ENCODE assay signal across 19 cellular contexts in genomic region chr6:150209415-150209814, GRCh38.
DNase-seq lines count a peak whose midpoint lies in the region; ATAC-seq, FAIRE-seq and TF ChIP-seq lines count a peak whose summit lies in the region.
"Had no signal": no experiment of that assay in that cellular context is flagged by ENCODE, and none has a peak within 500 bp of the region (broad histone marks: within the 10 kb centered on the region; RNA-seq: fewer than 3 reads in every experiment).

No MANE protein-coding gene starts in this region.

- no peaks in the 10 kb centered on the region for H3K79me1 ChIP-seq in neuronal stem cell (ENCODE audit: low read depth, low read length)

- H2AK5ac ChIP-seq in neuronal stem cell (ENCODE audit: low read depth, low read length) = no peak overlapping the region

- H3K36me3 ChIP-seq in HEK293 (ENCODE audit: control insufficient read depth in 2 of 2, insufficient read depth in 1 of 2, low read length in 2 of 2) (no peaks in the 10 kb centered on the region), astrocyte (ENCODE audit: insufficient read depth, low read length) (no peaks in the 10 kb centered on the region), gastrocnemius medialis (no peaks in the 10 kb centered on the region), neuronal stem cell (replicated peaks in 1 of 2; ENCODE audit: control insufficient read depth in 2 of 2, insufficient read depth in 2 of 2, low read length in 2 of 2) (no peaks in the 10 kb centered on the region)
- H3K36me3 ChIP-seq: BLaER1 had no signal

- POLR2A ChIA-PET in HEK293 (lab: Yijun Ruan, JAX) = interaction anchor here (0.6 kb wide), 1 partner anchor 141 kb away, joined by 3 read pairs; the partner anchor contains the start of gene ULBP3
- POLR2A ChIA-PET in activated CD8-positive, alpha-beta T cell treated with anti-CD3 and anti-CD28 coated beads for 36 hours (lab: Charles Lee) = no interaction called here

- no peaks in the 10 kb centered on the region for H3K79me2 ChIP-seq in astrocyte (ENCODE audit: insufficient read depth, low read length)

- H3K27ac ChIP-seq in HEK293 (ENCODE audit: extremely low read depth, low read depth, low read length) (no peak overlapping the region), astrocyte (ENCODE audit: low read depth, low read length) (no peak overlapping the region), gastrocnemius medialis (peak overlapping the region; percentile 66 to 81 (median 74)), neuronal stem cell (replicated peaks; ENCODE audit: low read length) (no peak overlapping the region)
- H3K27ac ChIP-seq: BLaER1 had no signal

- ATAC-seq in gastrocnemius medialis (no peak), HG02852 (IDR thresholded peaks at IDR 0.05; ENCODE audit: unreplicated experiment) (no peak)
- ATAC-seq in activated CD8-positive, alpha-beta T cell treated with anti-CD3 and anti-CD28 coated beads for 36 hours = no peak

- H3K4ac ChIP-seq in neuronal stem cell (ENCODE audit: low read length) = no peak overlapping the region

- no peak overlapping the region for H3K23ac ChIP-seq in neuronal stem cell (ENCODE audit: low read depth, low read length, poor library complexity)

- no peaks in the 10 kb centered on the region for H3K36me3 Mint-ChIP-seq in astrocyte (ENCODE audit: low read depth, unreplicated experiment)
- H3K36me3 Mint-ChIP-seq in activated CD8-positive, alpha-beta T cell treated with anti-CD3 and anti-CD28 coated beads for 36 hours (ENCODE audit: low read depth) = no peaks in the 10 kb centered on the region
- H3K36me3 Mint-ChIP-seq: CD14-positive monocyte; CD4-positive, alpha-beta memory T cell; IgD-negative memory B cell had no signal

- H4K20me1 ChIP-seq in astrocyte (ENCODE audit: insufficient read depth, low read length) = no peaks in the 10 kb centered on the region
- H4K20me1 ChIP-seq: BLaER1 had no signal

- no peak overlapping the region for H3K27ac Mint-ChIP-seq in astrocyte (ENCODE audit: unreplicated experiment)
- H3K27ac Mint-ChIP-seq in activated CD8-positive, alpha-beta T cell treated with anti-CD3 and anti-CD28 coated beads for 36 hours = no peak overlapping the region
- H3K27ac Mint-ChIP-seq: CD14-positive monocyte; CD4-positive, alpha-beta memory T cell; H9; IgD-negative memory B cell had no signal

- H3K14ac ChIP-seq in neuronal stem cell (ENCODE audit: low read length) = no peak overlapping the region

- H3K9me3 ChIP-seq in HEK293 (ENCODE audit: control insufficient read depth, insufficient read depth, low read depth, low read length) = no peaks in the 10 kb centered on the region
- no peaks in the 10 kb centered on the region for H3K9me3 ChIP-seq in astrocyte (ENCODE audit: insufficient read depth, low read depth, low read length)
- no peaks in the 10 kb centered on the region for H3K9me3 ChIP-seq in gastrocnemius medialis
- no peaks in the 10 kb centered on the region for H3K9me3 ChIP-seq in neuronal stem cell (replicated peaks in 1 of 2; ENCODE audit: control insufficient read depth in 2 of 2, insufficient read depth in 1 of 2, low read depth in 1 of 2, low read length in 2 of 2)
- H3K9me3 ChIP-seq: BLaER1 had no signal

- no peak overlapping the region for H3K9ac ChIP-seq in astrocyte (ENCODE audit: low read length)
- H3K9ac ChIP-seq in neuronal stem cell (ENCODE audit: low read depth, low read length, poor library complexity) = no peak overlapping the region
- H3K9ac ChIP-seq: BLaER1 had no signal

- WGBS in neuronal stem cell (ENCODE audit: extremely low coverage in 2 of 2, insufficient read length in 2 of 2, insufficient replicate concordance in 1 of 2), 2 donors = 100% methylated on average over 2 of the region's 2 CpGs; no CpG with 5 or more reads in 1 of the 2 donors

- no peak overlapping the region for H3K18ac ChIP-seq in neuronal stem cell (ENCODE audit: low read length)

- CTCF ChIA-PET in HEK293 (lab: Yijun Ruan, JAX) = interaction anchor here (0.8 to 1.2 kb wide), 3 partner anchors 11 to 1115 kb away, joined by 3 read pairs; no protein-coding TSS in a partner anchor
- CTCF ChIA-PET in activated CD8-positive, alpha-beta T cell treated with anti-CD3 and anti-CD28 coated beads for 36 hours (lab: Charles Lee) = interaction anchor here (1.2 kb wide), 1 partner anchor 128 kb away, joined by 3 read pairs; no protein-coding TSS in a partner anchor

- no peak overlapping the region for H3K4me3 ChIP-seq in HEK293 (ENCODE audit: low read depth, low read length)
- H3K4me3 ChIP-seq in astrocyte (ENCODE audit: insufficient read depth, low read depth, low read length) = no peak overlapping the region
- no peak overlapping the region for H3K4me3 ChIP-seq in gastrocnemius medialis
- no peak overlapping the region for H3K4me3 ChIP-seq in neuronal stem cell (ENCODE audit: low read length in 2 of 2)
- H3K4me3 ChIP-seq: BLaER1 had no signal

- no peaks in the 10 kb centered on the region for H3K9me3 Mint-ChIP-seq in astrocyte (ENCODE audit: unreplicated experiment)
- H3K9me3 Mint-ChIP-seq in activated CD8-positive, alpha-beta T cell treated with anti-CD3 and anti-CD28 coated beads for 36 hours = no peaks in the 10 kb centered on the region
- H3K9me3 Mint-ChIP-seq: H9 had no signal

- peak; percentile 45 for FAIRE-seq in astrocyte (lab: Jason Lieb, UNC)
- peak; percentile 36 for FAIRE-seq in islet of Langerhans (lab: Jason Lieb, UNC)
- FAIRE-seq: GM12892, GM18507 had no signal

- H2AFZ ChIP-seq in astrocyte (ENCODE audit: low read depth, low read length) = no peak overlapping the region
- no peak overlapping the region for H2AFZ ChIP-seq in neuronal stem cell (ENCODE audit: low read length)

- in situ Hi-C loops in gastrocnemius medialis (cut with MboI; ENCODE audit: low sequenced_read_pairs in 4 of 4) = no loop called here

- no peak overlapping the region for H3K4me2 ChIP-seq in astrocyte (ENCODE audit: low read length)
- H3K4me2 ChIP-seq in neuronal stem cell (ENCODE audit: insufficient read depth, low read length, poor library complexity, severe bottlenecking) = no peak overlapping the region

- no peak overlapping the region for H2BK15ac ChIP-seq in neuronal stem cell (ENCODE audit: low read length)

- no peak overlapping the region for H2BK120ac ChIP-seq in neuronal stem cell (ENCODE audit: low read depth, low read length)

- H2BK12ac ChIP-seq in neuronal stem cell (ENCODE audit: low read length) = no peak overlapping the region

- TF ChIP-seq CTCF in HEK293 (tag by site-specific recombination; IDR thresholded peaks at IDR 0.05) (no peak), astrocyte (IDR thresholded peaks at IDR 0.05; ENCODE audit: insufficient read depth, low read depth, low read length) (no peak), gastrocnemius medialis (IDR thresholded peaks at IDR 0.05 in 4 of 5, conservative IDR thresholded peaks at IDR 0.05 in 1 of 5) (no peak)
- TF ChIP-seq CTCF in activated CD8-positive, alpha-beta T cell treated with anti-CD3 and anti-CD28 coated beads for 36 hours (IDR thresholded peaks at IDR 0.05) = no peak

- H3K4me1 ChIP-seq in HEK293 (ENCODE audit: control insufficient read depth, insufficient read depth, low read length) (peaks cover 11% of the 10 kb centered on the region), astrocyte (ENCODE audit: insufficient read depth, low read length) (peaks cover 14% of the 10 kb centered on the region), gastrocnemius medialis (peaks cover 8% of the 10 kb centered on the region in 2 donors), neuronal stem cell (ENCODE audit: control insufficient read depth in 2 of 2, insufficient read depth in 1 of 2, low read depth in 1 of 2, low read length in 2 of 2) (peaks cover 0 to 4% of the 10 kb centered on the region in 2 donors)

- H3K27me3 Mint-ChIP-seq in astrocyte (ENCODE audit: low read depth, unreplicated experiment) = peaks cover 3% of the 10 kb centered on the region
- H3K27me3 Mint-ChIP-seq in activated CD8-positive, alpha-beta T cell treated with anti-CD3 and anti-CD28 coated beads for 36 hours = peaks cover 7% of the 10 kb centered on the region

- H4K91ac ChIP-seq in neuronal stem cell (ENCODE audit: low read depth, low read length, poor library complexity) = no peak overlapping the region

- no peak overlapping the region for H4K8ac ChIP-seq in neuronal stem cell (ENCODE audit: low read depth, low read length)

- TF ChIP-seq POLR2A in gastrocnemius medialis (IDR thresholded peaks at IDR 0.05) = no peak

- H3K4me3 Mint-ChIP-seq in astrocyte (ENCODE audit: unreplicated experiment) = no peak overlapping the region
- H3K4me3 Mint-ChIP-seq in activated CD8-positive, alpha-beta T cell treated with anti-CD3 and anti-CD28 coated beads for 36 hours = no peak overlapping the region
- H3K4me3 Mint-ChIP-seq: CD14-positive monocyte; CD4-positive, alpha-beta memory T cell; H9; IgD-negative memory B cell had no signal

- intact Hi-C loops in gastrocnemius medialis (cut with DNase I; ENCODE audit: low total_unique reads) = no loop called here
- intact Hi-C loops in activated CD8-positive, alpha-beta T cell treated with anti-CD3 and anti-CD28 coated beads for 36 hours (cut with micrococcal nuclease) = no loop called here

- peaks cover 23% of the 10 kb centered on the region for H3K4me1 Mint-ChIP-seq in astrocyte (ENCODE audit: low read depth, unreplicated experiment)
- no peaks in the 10 kb centered on the region for H3K4me1 Mint-ChIP-seq in activated CD8-positive, alpha-beta T cell treated with anti-CD3 and anti-CD28 coated beads for 36 hours (ENCODE audit: low read depth)
- H3K4me1 Mint-ChIP-seq: CD14-positive monocyte had no signal

- no peaks in the 10 kb centered on the region for H3K27me3 ChIP-seq in astrocyte (ENCODE audit: insufficient read depth, low read length)
- H3K27me3 ChIP-seq in gastrocnemius medialis = no peaks in the 10 kb centered on the region
- no peaks in the 10 kb centered on the region for H3K27me3 ChIP-seq in neuronal stem cell (ENCODE audit: control insufficient read depth in 3 of 3, insufficient read depth in 3 of 3, low read depth in 1 of 3, low read length in 3 of 3)
- H3K27me3 ChIP-seq: BLaER1 had no signal

- DNase-seq in astrocyte (ENCODE audit: low read depth) (no peak), gastrocnemius medialis (no peak), neuronal stem cell (ENCODE audit: low spot score) (no peak)
- no peak for DNase-seq in stimulated activated CD4-positive, alpha-beta T cell treated with anti-CD3 and anti-CD28 coated beads, Interleukin-2, amount 100 ng/mL, for 48 hours
- no peak for DNase-seq in activated CD8-positive, alpha-beta T cell treated with anti-CD3 and anti-CD28 coated beads for 36 hours
- DNase-seq: 8988T; CD4-positive, alpha-beta memory T cell; DMS79; GDM1; GOT3; H9 had no signal

- H2BK5ac ChIP-seq in neuronal stem cell (ENCODE audit: low read length) = no peak overlapping the region

TF ChIP-seq in HEK293, 187 proteins besides CTCF, POLR2A, EP300 and RAD21 (continues in another document):
- peak; percentile 76 for TF ChIP-seq ZSCAN4 (tag by site-specific recombination; IDR thresholded peaks at IDR 0.05)

Comparison
In these comparisons a context has a peak if more than half of its experiments do, and no peak if none do; other contexts are left out.
1. H3K27ac ChIP-seq: peak in gastrocnemius medialis (4 of 4); none in HEK293 (single experiment), astrocyte (single experiment) and neuronal stem cell (single experiment).